21 cellular contexts compared by ENCODE assay signal in genomic region chr19:33810821-33811220, GRCh38. TPM values are rescaled to one million over a fixed set of nuclear protein-coding genes. Genes with fewer than 3 reads are reported as not detected.
A peak's percentile ranks its signal among the peaks of the same experiment; 100 is the strongest.
DNase-seq lines count a peak whose midpoint lies in the region; ATAC-seq, FAIRE-seq and TF ChIP-seq lines count a peak whose summit lies in the region.
"Had no signal": no experiment of that assay in that cellular context is flagged by ENCODE, and none has a peak within 500 bp of the region (broad histone marks: within the 10 kb centered on the region; RNA-seq: fewer than 3 reads in every experiment).

No MANE protein-coding gene starts in this region.

- H3K27ac ChIP-seq in H1 (ENCODE audit: low read depth, low read length), result no peak overlapping the region
- no peak overlapping the region for H3K27ac ChIP-seq in HepG2 (ENCODE audit: extremely low read length, insufficient read depth, low read length)
- H3K27ac ChIP-seq in sigmoid colon, result no peak overlapping the region

- H2BK120ac ChIP-seq in H1 (replicated peaks; ENCODE audit: low read depth, low read length), result no peak overlapping the region

- H3K4me1 ChIP-seq in H1 (replicated peaks in 1 of 4; ENCODE audit: control insufficient read depth in 3 of 4, insufficient read depth in 4 of 4, low read length in 3 of 4) (no peaks in the 10 kb centered on the region; a peak in 1 of 7 replicates), HepG2 (ENCODE audit: insufficient read depth, low read length) (no peaks in the 10 kb centered on the region), sigmoid colon (peaks cover 0 to 7% (median 7%) of the 10 kb centered on the region in 4 donors)
- H3K4me1 ChIP-seq: Caco-2 had no signal

- H2BK20ac ChIP-seq in H1 (ENCODE audit: low read length), result no peak overlapping the region

- WGBS in H1 (ENCODE audit: extremely low coverage in 1 of 2, insufficient coverage in 1 of 2, insufficient read length in 1 of 2, insufficient replicate concordance in 2 of 2, low coverage in 1 of 2, low lambda C conversion rate in 2 of 2, missing lambda C conversion rate in 1 of 2), 2 experiments, result 88% methylated on average over 5 of the region's 11 CpGs; no CpG with 5 or more reads in 1 of the 2 experiments
- 94% methylated on average over 3 of the region's 11 CpGs for WGBS in HepG2 (ENCODE audit: low lambda C conversion rate)
- 95% methylated on average over 11 of the region's 11 CpGs for WGBS in sigmoid colon, 2 donors

- in situ Hi-C loops in HepG2 (cut with HindIII; ENCODE audit: extremely low pct_ligation_motif_present, low pct_unique_long_range_greater_than_20kb), result no loop called here

- H2AK5ac ChIP-seq in H1 (ENCODE audit: low read depth, low read length), result no peak overlapping the region

- TF ChIP-seq RAD21 in H1 (IDR thresholded peaks at IDR 0.05 in 1 of 2, conservative IDR thresholded peaks at IDR 0.05 in 1 of 2; ENCODE audit: low read depth in 2 of 2, low read length in 2 of 2) (no peak), HepG2 (CRISPR knock-in tag; IDR thresholded peaks at IDR 0.05) (no peak)

- no peak for DNase-seq in H1 (ENCODE audit: low read depth in 1 of 2, low spot score in 2 of 2)
- no peak for DNase-seq in HepG2 (ENCODE audit: low spot score)
- DNase-seq in sigmoid colon, result peak; percentile 51
- DNase-seq in mesenteric fat pad (ENCODE audit: low spot score), result no peak
- DNase-seq in DMS79 (lab: John Stamatoyannopoulos, UW), result no peak
- DNase-seq: ACHN; BE2C; C1 segment of cervical spinal cord; Caco-2; CD4-positive, CD25-positive, alpha-beta regulatory T cell; GDM1; HFFc6 had no signal

- TF ChIP-seq CTCF in H1 (IDR thresholded peaks at IDR 0.05; ENCODE audit: control extremely low read depth in 1 of 3, insufficient read depth in 1 of 3, low read depth in 1 of 3, low read length in 3 of 3), result no peak
- TF ChIP-seq CTCF in HepG2 (CRISPR knock-in tag; IDR thresholded peaks at IDR 0.05), result no peak
- TF ChIP-seq CTCF in sigmoid colon (IDR thresholded peaks at IDR 0.05), result no peak

- H3K79me2 ChIP-seq in H1 (ENCODE audit: control insufficient read depth in 1 of 2, insufficient read depth in 2 of 2, low read length in 2 of 2), result no peaks in the 10 kb centered on the region
- H3K79me2 ChIP-seq in HepG2 (ENCODE audit: insufficient read depth, low read length), result peaks cover 4% of the 10 kb centered on the region

- H3K23me2 ChIP-seq in H1 (ENCODE audit: low read depth, low read length), result no peaks in the 10 kb centered on the region

- no peak overlapping the region for H4K8ac ChIP-seq in H1 (ENCODE audit: extremely low read depth, insufficient read depth, low read length)

- H3K9me3 ChIP-seq in H1 (ENCODE audit: insufficient read depth in 2 of 2, low read depth in 1 of 2, low read length in 1 of 2) (no peaks in the 10 kb centered on the region), HepG2 (ENCODE audit: low read length) (no peaks in the 10 kb centered on the region), sigmoid colon (no peaks in the 10 kb centered on the region)
- H3K9me3 ChIP-seq: BE2C, Caco-2 had no signal

- peaks cover 7 to 29% (median 16%) of the 10 kb centered on the region in 4 experiments; a peak in 6 of 8 replicates for H3K36me3 ChIP-seq in H1 (ENCODE audit: control insufficient read depth in 2 of 4, insufficient read depth in 4 of 4, low read length in 3 of 4)
- H3K36me3 ChIP-seq in HepG2 (replicated peaks in 1 of 2; ENCODE audit: control insufficient read depth in 1 of 2, insufficient read depth in 2 of 2, low read length in 2 of 2), result peaks cover 9 to 33% of the 10 kb centered on the region in 2 experiments; a peak in 4 of 5 replicates
- peaks cover 11 to 85% (median 38%) of the 10 kb centered on the region in 4 donors for H3K36me3 ChIP-seq in sigmoid colon

- no peak overlapping the region for H3K4ac ChIP-seq in H1 (replicated peaks; ENCODE audit: insufficient read length, low read depth, low read length)

- H3K18ac ChIP-seq in H1 (ENCODE audit: extremely low read depth, low read length), result no peak overlapping the region

- BruUV-seq in HepG2 (replicated peaks; lab: Mats Ljungman, UMichigan), result no TSS peak

- H3K27me3 ChIP-seq in H1 (replicated peaks in 1 of 4; ENCODE audit: control insufficient read depth in 3 of 4, extremely low read depth in 1 of 4, insufficient read depth in 3 of 4, low read length in 3 of 4) (no peaks in the 10 kb centered on the region), HepG2 (ENCODE audit: control insufficient read depth in 1 of 2, insufficient read depth in 2 of 2, low read length in 2 of 2) (no peaks in the 10 kb centered on the region), sigmoid colon (no peaks in the 10 kb centered on the region)
- H3K27me3 ChIP-seq: BE2C had no signal

- ATAC-seq in HepG2 (no peak), GM18870 (IDR thresholded peaks at IDR 0.05; ENCODE audit: unreplicated experiment) (no peak)
- ATAC-seq: GM23338, HCT116 had no signal

- CTCF ChIA-PET in H1 (lab: Charles Lee; ENCODE audit: partially characterized antibody), result interaction anchor here (0.6 to 1.4 kb wide), 4 partner anchors 8 to 692 kb away, joined by 3 to 5 read pairs (median 3); no protein-coding TSS in a partner anchor
- CTCF ChIA-PET in HepG2 (lab: Yijun Ruan, JAX; ENCODE audit: low intra/inter-chr PET ratio, low total read pairs), result no interaction called here

- H3K56ac ChIP-seq in H1 (replicated peaks; ENCODE audit: insufficient read length, low read depth, low read length), result no peak overlapping the region

- no peak overlapping the region for H3K4me3 ChIP-seq in H1 (ENCODE audit: extremely low read depth in 1 of 4, insufficient read depth in 2 of 4, low read depth in 3 of 4, low read length in 4 of 4)
- no peak overlapping the region for H3K4me3 ChIP-seq in HepG2 (replicated peaks in 1 of 3; ENCODE audit: insufficient read depth in 1 of 3, low read depth in 2 of 3, low read length in 3 of 3)
- no peak overlapping the region for H3K4me3 ChIP-seq in sigmoid colon
- H3K4me3 ChIP-seq: GM23338 had no signal

- no peak overlapping the region for H3K9ac ChIP-seq in H1 (replicated peaks in 1 of 4; ENCODE audit: extremely low read depth in 1 of 4, low read depth in 3 of 4, low read length in 3 of 4)
- no peak overlapping the region for H3K9ac ChIP-seq in HepG2 (ENCODE audit: insufficient read depth, low read depth, low read length)

- TF ChIP-seq POLR2A in H1 (IDR thresholded peaks at IDR 0.05; ENCODE audit: control extremely low read depth in 1 of 2, low read depth in 2 of 2, low read length in 2 of 2) (no peak), HepG2 (IDR thresholded peaks at IDR 0.05; ENCODE audit: insufficient read depth in 1 of 2, low read depth in 2 of 2, low read length in 2 of 2) (no peak), sigmoid colon (IDR thresholded peaks at IDR 0.05) (no peak)

- peaks cover 2% of the 10 kb centered on the region; the same call in 1 of the 2 replicates for H3K79me1 ChIP-seq in H1 (ENCODE audit: low read depth, low read length)

- H4K20me1 ChIP-seq in H1 (replicated peaks in 1 of 2; ENCODE audit: control insufficient read depth in 1 of 2, insufficient read depth in 2 of 2, low read length in 2 of 2) (peaks cover 7 to 17% of the 10 kb centered on the region in 2 experiments), HepG2 (ENCODE audit: insufficient read depth, low read length) (no peaks in the 10 kb centered on the region)

- TF ChIP-seq EP300 in H1 (IDR thresholded peaks at IDR 0.05; ENCODE audit: borderline replicate concordance in 1 of 2, low read depth in 2 of 2, low read length in 2 of 2), result no peak
- TF ChIP-seq EP300 in HepG2 (IDR thresholded peaks at IDR 0.05; ENCODE audit: low read depth in 2 of 2, low read length in 2 of 2), result no peak
- no peak for TF ChIP-seq EP300 in HepG2 (CRISPR knock-in tag; IDR thresholded peaks at IDR 0.05; ENCODE audit: borderline replicate concordance)
- no peak for TF ChIP-seq EP300 in sigmoid colon (IDR thresholded peaks at IDR 0.05)

- no peak overlapping the region for H3K14ac ChIP-seq in H1 (ENCODE audit: insufficient read length)

- POLR2A ChIA-PET in H1 (lab: Charles Lee; ENCODE audit: partially characterized antibody) (interaction anchor here (2.8 kb wide), 1 partner anchor 9 kb away, joined by 9 read pairs; no protein-coding TSS in a partner anchor), HepG2 (lab: Yijun Ruan, JAX) (no interaction called here)

- FAIRE-seq in H1 (lab: Jason Lieb, UNC) (no peak), HepG2 (lab: Jason Lieb, UNC) (no peak)
- FAIRE-seq: A204.1, D721Med, GM12892, GM18507, HTR-8/SVneo had no signal

- intact Hi-C loops in HepG2 (cut with micrococcal nuclease; ENCODE audit: unreplicated experiment) (no loop called here), sigmoid colon (cut with DNase I) (no loop called here)

- H3K23ac ChIP-seq in H1 (ENCODE audit: insufficient read length), result no peak overlapping the region

- no peak overlapping the region for H4K5ac ChIP-seq in H1 (ENCODE audit: insufficient read length, low read depth, low read length)

- H3K4me2 ChIP-seq in H1 (ENCODE audit: insufficient read depth in 1 of 2, low read depth in 2 of 2, low read length in 2 of 2) (no peak overlapping the region), HepG2 (ENCODE audit: low read depth, low read length) (no peak overlapping the region)
- H3K4me2 ChIP-seq: GM23338 had no signal

- no peak overlapping the region for H2BK5ac ChIP-seq in H1 (ENCODE audit: low read depth, low read length)

- no peak overlapping the region for H2BK12ac ChIP-seq in H1 (ENCODE audit: low read depth, low read length)

- no peak overlapping the region for H2BK15ac ChIP-seq in H1 (ENCODE audit: low read length)

- no peak overlapping the region for H4K91ac ChIP-seq in H1 (replicated peaks; ENCODE audit: insufficient read length, low read length)

- H2AFZ ChIP-seq in H1 (ENCODE audit: low read length) (no peak overlapping the region), HepG2 (ENCODE audit: low read length) (no peak overlapping the region)
- H2AFZ ChIP-seq: GM23338 had no signal

RNA-seq across cellular contexts. Expression of gene KCTD15, which starts 14.2 kb away (rescaled TPM):
- total RNA-seq in H1 (2021; fragmentation: NEBNext Ultra II Directional; extraction: Animal tissue kit (Norgen Biotek cat#: 25700)), result 25.1 and 25.5 TPM in 2 replicates
- polyA plus RNA-seq in H1 (2011; rRNA removed) (27.0 and 51.8 TPM in 2 replicates), HepG2 (2011; rRNA removed) (13.2 and 19.1 TPM in 2 replicates), sigmoid colon (10 to 100 TPM in 1 of 3 donors, 1 to 10 TPM in 2; 3.0 to 13.9 (median 4.2) TPM)
- polyA plus RNA-seq in H1 (2011; cell fraction: cytosol; rRNA removed), result 48.8 TPM
- 79.7 TPM for polyA plus RNA-seq in H1 (2011; cell fraction: nucleus; rRNA removed)
- polyA plus RNA-seq in H1 (2012, experiment 1 of 2), result 15.0 to 22.9 TPM (median 20.8 TPM) in 4 replicates
- 16.1 TPM for polyA plus RNA-seq in H1 (2012, experiment 2 of 2)
- polyA plus RNA-seq in H1 (2013, experiment 1 of 2), result 13.7 TPM
- polyA plus RNA-seq in H1 (2013, experiment 2 of 2), result 12.4 TPM
- 20.1 and 20.2 TPM in 2 replicates for polyA minus RNA-seq in H1 (2011; rRNA and poly(A)+ RNA removed)
- polyA minus RNA-seq in H1 (2011; cell fraction: cytosol; rRNA and poly(A)+ RNA removed), result 14.8 TPM
- polyA minus RNA-seq in H1 (2011; cell fraction: nucleus; rRNA and poly(A)+ RNA removed), result 15.7 TPM
- total RNA-seq in HepG2 (2016; rRNA removed; fragmentation: Illumina TruSeq; extraction: Trizol) (13.4 and 16.7 TPM in 2 replicates), sigmoid colon (100 to 1,000 TPM in 1 of 4 donors, 10 to 100 TPM in 3; 52.8 to 132 (median 75.8) TPM), mesenteric fat pad (18.4 TPM)
- total RNA-seq in HepG2 (2016; cell fraction: cytosol; rRNA removed; fragmentation: Illumina TruSeq; extraction: Trizol; ENCODE audit: low read depth), result 8.5 and 10.1 TPM in 2 replicates
- 13.8 and 17.7 TPM in 2 replicates for total RNA-seq in HepG2 (2016; cell fraction: insoluble cytoplasmic fraction; rRNA removed; fragmentation: Illumina TruSeq; extraction: Trizol)
- 22.0 and 23.7 TPM in 2 replicates for total RNA-seq in HepG2 (2016; cell fraction: membrane; rRNA removed; fragmentation: Illumina TruSeq; extraction: Trizol)
- 14.7 and 15.5 TPM in 2 replicates for total RNA-seq in HepG2 (2016; cell fraction: nucleus; rRNA removed; fragmentation: Illumina TruSeq; extraction: Trizol)
- polyA plus RNA-seq in HepG2 (2011; cell fraction: cytosol; rRNA removed), result 13.7 and 21.4 TPM in 2 replicates
- 60.7 and 80.2 TPM in 2 replicates for polyA plus RNA-seq in HepG2 (2011; cell fraction: nucleus; rRNA removed)
- 6.1 and 12.6 TPM in 2 replicates for polyA plus RNA-seq in HepG2 (2012)
- 12.7 and 15.4 TPM in 2 replicates for polyA plus RNA-seq in HepG2 (2016; cell fraction: cytosol; fragmentation: Illumina TruSeq; extraction: Trizol; ENCODE audit: low read depth)
- 17.7 and 18.6 TPM in 2 replicates for polyA plus RNA-seq in HepG2 (2016; cell fraction: insoluble cytoplasmic fraction; fragmentation: Illumina TruSeq; extraction: Trizol; ENCODE audit: low read depth)
- 18.9 and 19.9 TPM in 2 replicates for polyA plus RNA-seq in HepG2 (2016; cell fraction: membrane; fragmentation: Illumina TruSeq; extraction: Trizol; ENCODE audit: low read depth)
- polyA plus RNA-seq in HepG2 (2016; cell fraction: nucleus; fragmentation: Illumina TruSeq; extraction: Trizol; ENCODE audit: insufficient read depth, low read depth), result 28.1 and 31.6 TPM in 2 replicates
- polyA minus RNA-seq in HepG2 (2011; rRNA and poly(A)+ RNA removed; ENCODE audit: low replicate concordance), result 25.7 and 46.7 TPM in 2 replicates
- 5.5 and 6.6 TPM in 2 replicates for polyA minus RNA-seq in HepG2 (2011; cell fraction: cytosol; rRNA and poly(A)+ RNA removed)
- 7.8 and 10.0 TPM in 2 replicates for polyA minus RNA-seq in HepG2 (2011; cell fraction: nucleus; rRNA and poly(A)+ RNA removed)
- polyA plus RNA-seq: IgD-negative memory B cell had no signal

Comparison
In these comparisons a context has a peak if more than half of its experiments do, and no peak if none do; other contexts are left out.
1. Of the 41 proteins assayed by ChIP-seq in both HepG2 and H1: peak only in HepG2: none; only in H1: KDM1A; in both: none; in neither: 40.